ENCODE assay signal across 32 cellular contexts in genomic region chr11:67001332-67001731, GRCh38. TPM values are rescaled to one million over a fixed set of nuclear protein-coding genes. Genes with fewer than 3 reads are reported as not detected.
"Had no signal": no experiment of that assay in that cellular context is flagged by ENCODE, and none has a peak within 500 bp of the region (broad histone marks: within the 10 kb centered on the region; RNA-seq: fewer than 3 reads in every experiment).

No MANE protein-coding gene starts in this region.

- ATAC-seq: left colon; left lung; lower lobe of right lung; naive thymus-derived CD8-positive, alpha-beta T cell; pancreas; right cardiac atrium; stimulated activated effector memory CD8-positive, alpha-beta T cell treated with anti-CD3 and anti-CD28 coated beads, Interleukin-12 subunit alpha, Interleukin-12 subunit beta, amount 100 ng/mL, for 72 hours; upper lobe of right lung had no signal

- FAIRE-seq: keratinocyte, pancreas, small intestine, urothelium cell line had no signal

- H3K4me3 ChIP-seq: left lung, lower lobe of right lung, pancreas, prostate gland, sigmoid colon, spleen, suprapubic skin, thoracic aorta, tibial artery, upper lobe of right lung had no signal

- DNase-seq: hippocampal formation; kidney glomerular epithelial cell; left colon; left lung; lower lobe of right lung; mammary epithelial cell; mesenchymal stem cell; nucleus accumbens; pancreas; posterior cingulate gyrus; retina; right cardiac atrium; sigmoid colon; small intestine; spleen; stimulated activated CD4-positive, alpha-beta T cell treated with anti-CD3 and anti-CD28 coated beads, Interleukin-4, amount 100 ng/mL, for 24 hours; stimulated activated naive CD4-positive, alpha-beta T cell; tibial artery; trophoblast cell; upper lobe of right lung had no signal

- H3K36me3 ChIP-seq: left lung, lower lobe of right lung, pancreas, prostate gland, sigmoid colon, spleen, suprapubic skin, thoracic aorta, tibial artery, upper lobe of right lung had no signal

- H3K27ac ChIP-seq: left lung, lower lobe of right lung, pancreas, prostate gland, sigmoid colon, spleen, suprapubic skin, thoracic aorta, tibial artery, upper lobe of right lung had no signal

- H3K4me1 ChIP-seq: left lung, lower lobe of right lung, pancreas, prostate gland, sigmoid colon, spleen, suprapubic skin, upper lobe of right lung had no signal

- H3K27me3 ChIP-seq: left lung, pancreas, sigmoid colon, suprapubic skin, tibial artery, upper lobe of right lung had no signal

- H3K9me3 ChIP-seq: left lung, lower lobe of right lung, pancreas, prostate gland, sigmoid colon, spleen, suprapubic skin, thoracic aorta, tibial artery, upper lobe of right lung had no signal

RNA-seq across cellular contexts. Expression of gene SYT12, which starts 21.6 kb away (rescaled TPM):
- total RNA-seq: lower lobe of right lung; naive thymus-derived CD8-positive, alpha-beta T cell; sigmoid colon; spleen; upper lobe of right lung had no signal
- polyA plus RNA-seq: naive thymus-derived CD8-positive, alpha-beta T cell had no signal

RNA-seq across cellular contexts. Expression of gene C11orf86, which starts 26.2 kb away (rescaled TPM):
- total RNA-seq: left lung; liver; lower lobe of right lung; mammary epithelial cell; mucosa of gallbladder; naive thymus-derived CD8-positive, alpha-beta T cell; neural crest cell; osteoblast; prostate gland; right cardiac atrium; sigmoid colon; spleen; subcutaneous adipose tissue; suprapubic skin; thoracic aorta; upper lobe of right lung had no signal
- polyA plus RNA-seq: keratinocyte; mammary epithelial cell; naive thymus-derived CD8-positive, alpha-beta T cell; right cardiac atrium had no signal
